ENCODE assay signal across 27 cellular contexts in the genomic region with DNA sequence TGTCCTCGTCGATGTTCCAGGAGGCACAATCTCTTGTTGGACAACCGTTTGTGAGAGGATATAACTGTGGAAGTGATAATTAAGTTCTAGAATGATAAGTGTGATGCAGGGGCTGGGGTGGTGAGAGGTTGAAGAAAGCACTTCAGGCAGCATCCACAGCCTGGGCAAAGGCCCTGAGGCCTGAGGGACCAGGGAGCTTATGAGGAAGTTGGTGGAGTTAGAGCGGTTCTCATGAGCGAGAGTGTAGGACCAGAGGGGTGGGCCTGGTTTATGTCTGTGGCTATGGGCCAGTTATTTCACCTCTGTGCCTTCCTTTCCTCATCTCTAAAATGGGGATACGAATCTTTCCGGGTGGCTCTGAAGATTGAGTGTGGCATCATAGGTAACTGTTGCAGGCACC.
"Had no signal": no experiment of that assay in that cellular context is flagged by ENCODE, and none has a peak within 500 bp of the region (broad histone marks: within the 10 kb centered on the region; RNA-seq: fewer than 3 reads in every experiment).

No MANE protein-coding gene starts in this region.

- H3K27ac Mint-ChIP-seq: dendritic cell treated with granulocyte-macrophage colony-stimulating factor and Interleukin-4, amounts not matched to agents 40 ng/mL and 50 ng/mL, for 4 days; memory B cell; nephron had no signal

- H3K36me3 Mint-ChIP-seq: immature natural killer cell; memory B cell; naive thymus-derived CD4-positive, alpha-beta T cell had no signal

- H3K9me3 ChIP-seq: colonic mucosa, esophagus muscularis mucosa, gastroesophageal sphincter, heart right ventricle, lower lobe of right lung, neutrophil, right lobe of liver, stomach, tibial artery, upper lobe of left lung had no signal

- H3K27ac ChIP-seq: colonic mucosa, esophagus muscularis mucosa, foreskin keratinocyte, gastroesophageal sphincter, heart right ventricle, lower lobe of right lung, neutrophil, parathyroid adenoma, right lobe of liver, tibial artery, upper lobe of left lung had no signal

- H3K9ac ChIP-seq: parathyroid adenoma had no signal

- H3K4me3 Mint-ChIP-seq: central memory CD8-positive, alpha-beta T cell; dendritic cell treated with granulocyte-macrophage colony-stimulating factor and Interleukin-4, amounts not matched to agents 40 ng/mL and 50 ng/mL, for 4 days; immature natural killer cell; memory B cell; naive thymus-derived CD4-positive, alpha-beta T cell; nephron had no signal

- ATAC-seq: foreskin keratinocyte; gastroesophageal sphincter; heart right ventricle; left ventricle myocardium superior; lower lobe of right lung; naive thymus-derived CD4-positive, alpha-beta T cell had no signal

- H3K4me3 ChIP-seq: colonic mucosa, esophagus muscularis mucosa, gastroesophageal sphincter, heart right ventricle, lower lobe of right lung, right lobe of liver, stomach, tibial artery, upper lobe of left lung had no signal

- H3K27me3 ChIP-seq: colonic mucosa, esophagus muscularis mucosa, foreskin keratinocyte, gastroesophageal sphincter, heart right ventricle, neutrophil, right lobe of liver, tibial artery, upper lobe of left lung had no signal

- H3K36me3 ChIP-seq: colonic mucosa, neutrophil, right lobe of liver had no signal

- H3K4me1 Mint-ChIP-seq: central memory CD8-positive, alpha-beta T cell; immature natural killer cell; memory B cell; nephron had no signal

- DNase-seq: colonic mucosa; effector CD8-positive, alpha-beta T cell; foreskin keratinocyte; heart right ventricle; hypothalamus; immature natural killer cell; islet precursor cell; kidney glomerular epithelial cell; left ventricle myocardium superior; lower lobe of right lung; naive thymus-derived CD4-positive, alpha-beta T cell; right lobe of liver; stimulated activated CD4-positive, alpha-beta T cell treated with anti-CD3 and anti-CD28 coated beads, Interleukin-15, amount 100 ng/mL, for 24 hours; stimulated activated CD4-positive, alpha-beta T cell treated with anti-CD3 and anti-CD28 coated beads, Interleukin-2, amount 100 ng/mL, for 48 hours; stimulated activated naive CD4-positive, alpha-beta T cell treated with Interleukin-2 at 50 U/mL for 16 hours; stomach; tibial artery; upper lobe of left lung had no signal

- H3K4me1 ChIP-seq: colonic mucosa, foreskin keratinocyte, heart right ventricle, lower lobe of right lung, parathyroid adenoma, right lobe of liver, stomach had no signal

- H3K27me3 Mint-ChIP-seq: central memory CD8-positive, alpha-beta T cell; dendritic cell treated with granulocyte-macrophage colony-stimulating factor and Interleukin-4, amounts not matched to agents 40 ng/mL and 50 ng/mL, for 4 days; memory B cell; naive thymus-derived CD4-positive, alpha-beta T cell; progenitor cell of endocrine pancreas had no signal

- H2AFZ ChIP-seq: parathyroid adenoma had no signal

- H3K9me3 Mint-ChIP-seq: central memory CD8-positive, alpha-beta T cell; dendritic cell treated with granulocyte-macrophage colony-stimulating factor and Interleukin-4, amounts not matched to agents 40 ng/mL and 50 ng/mL, for 4 days; immature natural killer cell; memory B cell; naive thymus-derived CD4-positive, alpha-beta T cell had no signal
